In genomic region chr1:54384921-54385726, GRCh38 we compare ENCODE assay signal across 10 cellular contexts. TPM values are rescaled to one million over a fixed set of nuclear protein-coding genes. Genes with fewer than 3 reads are reported as not detected.
DNase-seq lines count a peak whose midpoint lies in the region; ATAC-seq and TF ChIP-seq lines count a peak whose summit lies in the region.
"Had no signal": no experiment of that assay in that cellular context is flagged by ENCODE, and none has a peak within 500 bp of the region (broad histone marks: within the 10 kb centered on the region; RNA-seq: fewer than 3 reads in every experiment).

No MANE protein-coding gene starts in this region.

- peak overlapping the region; percentile 54 to 69 (median 66) for H3K27ac ChIP-seq in stomach

- WGBS in stomach, 5 donors = 24 to 37% (median 26%) methylated on average over 7 of the region's 7 CpGs

- H3K4me3 ChIP-seq in stomach = no peak overlapping the region

- ATAC-seq in GM18517 (IDR thresholded peaks at IDR 0.05; ENCODE audit: unreplicated experiment) = no peak

- TF ChIP-seq EP300 in stomach (IDR thresholded peaks at IDR 0.05) = no peak

- intact Hi-C loops in stomach (cut with DNase I; ENCODE audit: low total_unique reads) = no loop called here

- no peaks in the 10 kb centered on the region for H3K27me3 ChIP-seq in stomach

- H3K36me3 ChIP-seq in stomach = peaks cover 0 to 24% (median 23%) of the 10 kb centered on the region in 4 donors

- TF ChIP-seq CTCF in stomach (IDR thresholded peaks at IDR 0.05) = no peak
- no peak for TF ChIP-seq CTCF in GM10248 (IDR thresholded peaks at IDR 0.05; ENCODE audit: control extremely low read depth, extremely low read depth, low read depth, missing control alignments)

- TF ChIP-seq POLR2A in stomach (IDR thresholded peaks at IDR 0.05) = no peak

- CTCF ChIA-PET in GM10248 (lab: Yijun Ruan, JAX) = interaction anchor here (1.1 to 1.3 kb wide), 2 partner anchors 9 to 27 kb away, joined by 4 to 5 read pairs; no protein-coding TSS in a partner anchor

- peak; percentile 4 to 15 for DNase-seq in NOMO-1 (lab: John Stamatoyannopoulos, UW; ENCODE audit: unreplicated experiment in 2 of 2)
- no peak for DNase-seq in NOMO-1 treated with dmso at 0.1 percent for 144 hours (lab: John Stamatoyannopoulos, UW; ENCODE audit: unreplicated experiment)
- DNase-seq in amniotic epithelial cell (ENCODE audit: low read depth) = peak; percentile 49
- peak; percentile 64 for DNase-seq in iris pigment epithelial cell (ENCODE audit: low read depth)
- no peak for DNase-seq in stomach
- no peak for DNase-seq in activated CD4-positive, CD25-positive, alpha-beta regulatory T cell (lab: John Stamatoyannopoulos, UW)
- DNase-seq in GM10248 (ENCODE audit: extremely low spot score) = no peak
- DNase-seq: NCI-H748 treated with DMSO at 0.1 percent for 48 hours; stimulated activated CD4-positive, alpha-beta T cell treated with anti-CD3 and anti-CD28 coated beads, Interleukin-1b, Interleukin-23, amount 100 ng/mL, for 48 hours had no signal

- H3K4me1 ChIP-seq in stomach = peaks cover 43 to 97% (median 73%) of the 10 kb centered on the region in 4 donors

- H3K9me3 ChIP-seq in stomach = no peaks in the 10 kb centered on the region

- POLR2A ChIA-PET in GM10248 (lab: Yijun Ruan, JAX) = no interaction called here

RNA-seq across cellular contexts. Expression of gene SSBP3, which starts 21.1 kb away (rescaled TPM):
- total RNA-seq in stomach = 10 to 100 TPM in 3 of 5 donors, 1 to 10 TPM in 2; 4.3 to 77.6 (median 20.0) TPM
- 100 to 1,000 TPM in 1 of 3 donors, 10 to 100 TPM in 2; 37.0 to 100 (median 59.5) TPM for polyA plus RNA-seq in stomach

Comparison
In these comparisons a context has a peak if more than half of its experiments do, and no peak if none do; other contexts are left out.
1. DNase-seq: peak in NOMO-1 (2 of 2), amniotic epithelial cell (single experiment) and iris pigment epithelial cell (single experiment); none in NOMO-1 treated with dmso at 0.1 percent for 144 hours (single experiment), stomach (single experiment), activated CD4-positive, CD25-positive, alpha-beta regulatory T cell (0 of 4) and GM10248 (single experiment).